15 cellular contexts compared by ENCODE assay signal in genomic region chr18:47926101-47926850, GRCh38. TPM values are rescaled to one million over a fixed set of nuclear protein-coding genes. Genes with fewer than 3 reads are reported as not detected.
DNase-seq lines count a peak whose midpoint lies in the region; ATAC-seq and TF ChIP-seq lines count a peak whose summit lies in the region.
"Had no signal": no experiment of that assay in that cellular context is flagged by ENCODE, and none has a peak within 500 bp of the region (broad histone marks: within the 10 kb centered on the region; RNA-seq: fewer than 3 reads in every experiment).

No MANE protein-coding gene starts in this region.

- no peak for TF ChIP-seq RAD21 in neural cell (conservative IDR thresholded peaks at IDR 0.05)

- no peaks in the 10 kb centered on the region for H3K27me3 ChIP-seq in neural cell (ENCODE audit: insufficient read depth, low read depth, low read length)
- H3K27me3 ChIP-seq: heart left ventricle, left lung had no signal

- H2AFZ ChIP-seq in neural cell (ENCODE audit: low read depth, low read length), result no peak overlapping the region

- no peaks in the 10 kb centered on the region for H3K27me3 Mint-ChIP-seq in activated CD4-positive, alpha-beta T cell treated with anti-CD3 and anti-CD28 coated beads, Interleukin-2, amount 10 ng/mL, durations not matched to agents 24 days and 14 days
- no peaks in the 10 kb centered on the region for H3K27me3 Mint-ChIP-seq in activated naive CD8-positive, alpha-beta T cell treated with anti-CD3 and anti-CD28 coated beads, Interleukin-2, amount 50 U/mL, for 24 hours
- H3K27me3 Mint-ChIP-seq: activated CD4-positive, alpha-beta T cell treated with anti-CD3 and anti-CD28 coated beads, Interleukin-2, amount 10 ng/mL, durations not matched to agents 7 days and 5 days had no signal

- no peaks in the 10 kb centered on the region for H3K9me2 ChIP-seq in neural cell (ENCODE audit: insufficient read depth, low read length)

- H3K9me3 ChIP-seq in neural cell (ENCODE audit: low read length), result no peaks in the 10 kb centered on the region
- H3K9me3 ChIP-seq: heart left ventricle, left lung had no signal

- H3K36me3 ChIP-seq in neural cell (ENCODE audit: insufficient read depth, low read length), result no peaks in the 10 kb centered on the region
- H3K36me3 ChIP-seq: heart left ventricle, left lung had no signal

- peak overlapping the region; percentile 19 for H3K4me3 ChIP-seq in neural cell (ENCODE audit: low read length)
- H3K4me3 ChIP-seq: heart left ventricle, left lung had no signal

- H3K4me2 ChIP-seq in neural cell (ENCODE audit: low read length), result peak overlapping the region; percentile 17

- peak overlapping the region; percentile 77 for H3K4me3 Mint-ChIP-seq in activated CD4-positive, alpha-beta T cell treated with anti-CD3 and anti-CD28 coated beads, Interleukin-2, amount 10 ng/mL, durations not matched to agents 24 days and 14 days
- peak overlapping the region; percentile 16 for H3K4me3 Mint-ChIP-seq in activated naive CD8-positive, alpha-beta T cell treated with anti-CD3 and anti-CD28 coated beads, Interleukin-2, amount 50 U/mL, for 24 hours
- H3K4me3 Mint-ChIP-seq: activated CD4-positive, alpha-beta T cell treated with anti-CD3 and anti-CD28 coated beads, Interleukin-2, amount 10 ng/mL, durations not matched to agents 7 days and 5 days had no signal

- no peaks in the 10 kb centered on the region for H3K9me3 Mint-ChIP-seq in activated CD4-positive, alpha-beta T cell treated with anti-CD3 and anti-CD28 coated beads, Interleukin-2, amount 10 ng/mL, durations not matched to agents 24 days and 14 days
- no peaks in the 10 kb centered on the region for H3K9me3 Mint-ChIP-seq in activated naive CD8-positive, alpha-beta T cell treated with anti-CD3 and anti-CD28 coated beads, Interleukin-2, amount 50 U/mL, for 24 hours
- H3K9me3 Mint-ChIP-seq: activated CD4-positive, alpha-beta T cell treated with anti-CD3 and anti-CD28 coated beads, Interleukin-2, amount 10 ng/mL, durations not matched to agents 7 days and 5 days had no signal

- no peak for DNase-seq in activated CD4-positive, alpha-beta T cell treated with anti-CD3 and anti-CD28 coated beads, Interleukin-2, amount 10 ng/mL, durations not matched to agents 24 days and 14 days
- DNase-seq in activated CD4-positive, alpha-beta T cell treated with anti-CD3 and anti-CD28 coated beads for 48 hours, result no peak
- peak; percentile 95 for DNase-seq in NCI-H82 treated with DMSO at 0.1 percent for 48 hours (lab: John Stamatoyannopoulos, UW; ENCODE audit: unreplicated experiment)
- no peak for DNase-seq in activated naive CD8-positive, alpha-beta T cell treated with anti-CD3 and anti-CD28 coated beads, Interleukin-2, amount 50 U/mL, for 24 hours
- DNase-seq in dermis blood vessel endothelial cell, result no peak
- no peak for DNase-seq in central memory CD4-positive, alpha-beta T cell
- DNase-seq: activated CD4-positive, alpha-beta T cell treated with anti-CD3 and anti-CD28 coated beads, Interleukin-2, amount 10 ng/mL, durations not matched to agents 7 days and 5 days; activated naive CD4-positive, alpha-beta T cell; heart left ventricle; left lung; NCI-H1092 treated with DMSO at 0.1 percent for 48 hours; PC-3 had no signal

- peaks cover 5% of the 10 kb centered on the region for H4K20me1 ChIP-seq in neural cell (ENCODE audit: insufficient read depth)

- peaks cover 88% of the 10 kb centered on the region for H3K79me2 ChIP-seq in neural cell (replicated peaks; ENCODE audit: insufficient read depth, low read length)

- H3K27ac Mint-ChIP-seq in activated CD4-positive, alpha-beta T cell treated with anti-CD3 and anti-CD28 coated beads, Interleukin-2, amount 10 ng/mL, durations not matched to agents 24 days and 14 days, result peak overlapping the region; percentile 95
- peak overlapping the region; percentile 65 for H3K27ac Mint-ChIP-seq in activated naive CD8-positive, alpha-beta T cell treated with anti-CD3 and anti-CD28 coated beads, Interleukin-2, amount 50 U/mL, for 24 hours
- H3K27ac Mint-ChIP-seq: activated CD4-positive, alpha-beta T cell treated with anti-CD3 and anti-CD28 coated beads, Interleukin-2, amount 10 ng/mL, durations not matched to agents 7 days and 5 days had no signal

- peaks cover 58% of the 10 kb centered on the region for H3K36me3 Mint-ChIP-seq in activated CD4-positive, alpha-beta T cell treated with anti-CD3 and anti-CD28 coated beads, Interleukin-2, amount 10 ng/mL, durations not matched to agents 24 days and 14 days (ENCODE audit: low read depth)
- peaks cover 23% of the 10 kb centered on the region for H3K36me3 Mint-ChIP-seq in activated naive CD8-positive, alpha-beta T cell treated with anti-CD3 and anti-CD28 coated beads, Interleukin-2, amount 50 U/mL, for 24 hours (ENCODE audit: low read depth)

- no peak for TF ChIP-seq CTCF in neural cell (IDR thresholded peaks at IDR 0.05; ENCODE audit: poor library complexity, severe bottlenecking)

- no peak for TF ChIP-seq EP300 in neural cell (conservative IDR thresholded peaks at IDR 0.05; ENCODE audit: poor library complexity, severe bottlenecking)

- peaks cover 4% of the 10 kb centered on the region for H3F3A ChIP-seq in neural cell (ENCODE audit: insufficient read depth, low read length, poor library complexity, severe bottlenecking)

- peaks cover 52% of the 10 kb centered on the region for H3K4me1 Mint-ChIP-seq in activated CD4-positive, alpha-beta T cell treated with anti-CD3 and anti-CD28 coated beads, Interleukin-2, amount 10 ng/mL, durations not matched to agents 24 days and 14 days
- peaks cover 71% of the 10 kb centered on the region for H3K4me1 Mint-ChIP-seq in activated naive CD8-positive, alpha-beta T cell treated with anti-CD3 and anti-CD28 coated beads, Interleukin-2, amount 50 U/mL, for 24 hours

- intact Hi-C loops in activated CD4-positive, alpha-beta T cell treated with anti-CD3 and anti-CD28 coated beads, Interleukin-2, amount 10 ng/mL, durations not matched to agents 24 days and 14 days (cut with micrococcal nuclease), result no loop called here

- no peak overlapping the region for H3K27ac ChIP-seq in neural cell (ENCODE audit: low read length)
- H3K27ac ChIP-seq: left lung had no signal

- no peak overlapping the region for H3K9ac ChIP-seq in neural cell (ENCODE audit: low read length)

- ATAC-seq in activated naive CD8-positive, alpha-beta T cell treated with anti-CD3 and anti-CD28 coated beads, Interleukin-2, amount 50 U/mL, for 24 hours, result no peak
- ATAC-seq in GM21360 (IDR thresholded peaks at IDR 0.05; ENCODE audit: unreplicated experiment), result no peak
- ATAC-seq: heart left ventricle, HepG2, left lung, PC-3 had no signal

TF ChIP-seq in neural cell, 6 proteins besides CTCF, POLR2A, EP300 and RAD21:
- TF ChIP-seq MXI1 (conservative IDR thresholded peaks at IDR 0.05; ENCODE audit: poor library complexity, severe bottlenecking) (no peak), TAF1 (IDR thresholded peaks at IDR 0.05; ENCODE audit: low read depth) (no peak), SMC3 (conservative IDR thresholded peaks at IDR 0.05; ENCODE audit: poor library complexity) (no peak), REST (IDR thresholded peaks at IDR 0.05; ENCODE audit: borderline replicate concordance) (no peak), EZH2 (IDR thresholded peaks at IDR 0.05; ENCODE audit: borderline replicate concordance, insufficient read depth, low read length, poor library complexity, severe bottlenecking) (no peak), POLR2AphosphoS5 (IDR thresholded peaks at IDR 0.05) (no peak)

RNA-seq across cellular contexts. Expression of gene SMAD2, which starts 4.2 kb away (rescaled TPM):
- total RNA-seq in activated CD4-positive, alpha-beta T cell treated with anti-CD3 and anti-CD28 coated beads, Interleukin-2, amount 10 ng/mL, durations not matched to agents 24 days and 14 days, result 388 and 406 TPM in 2 replicates
- polyA plus RNA-seq in neural cell, result 55.6 and 64.7 TPM in 2 replicates
- 118 and 194 TPM in 2 replicates for polyA minus RNA-seq in neural cell
- 118 and 171 TPM in 2 replicates for total RNA-seq in dermis blood vessel endothelial cell
